7 cellular contexts compared by ENCODE assay signal in the genomic region with DNA sequence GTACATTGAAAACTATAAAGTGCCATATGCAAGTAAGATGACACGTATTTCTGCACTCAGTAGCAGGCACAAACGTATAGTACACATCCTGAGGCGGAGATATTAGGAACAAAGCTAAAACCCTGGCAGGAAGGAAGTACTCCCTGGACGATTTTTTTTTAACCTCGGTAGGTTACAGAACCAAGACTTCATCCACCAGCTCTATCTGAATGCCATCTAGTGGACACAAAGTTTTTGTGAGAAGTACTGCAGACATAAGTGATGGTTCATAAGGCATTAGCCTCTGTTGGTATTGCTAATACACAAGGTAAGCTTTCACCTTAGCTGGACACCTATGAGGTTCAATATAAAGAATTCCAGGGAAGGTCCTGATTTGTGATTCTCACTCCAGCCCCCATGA.
DNase-seq lines count a peak whose midpoint lies in the region; ATAC-seq and TF ChIP-seq lines count a peak whose summit lies in the region.

No MANE protein-coding gene starts in this region.

- no peaks in the 10 kb centered on the region for H3K9me3 Mint-ChIP-seq in type B pancreatic cell

- peaks cover 6% of the 10 kb centered on the region for H3K27me3 Mint-ChIP-seq in type B pancreatic cell

- H3K27ac ChIP-seq in RWPE2 (ENCODE audit: poor library complexity, severe bottlenecking) = no peak overlapping the region
- H3K27ac ChIP-seq in heart right ventricle = no peak overlapping the region

- H3K4me3 Mint-ChIP-seq in type B pancreatic cell = no peak overlapping the region

- H3K27ac Mint-ChIP-seq in type B pancreatic cell = no peak overlapping the region

- no peaks in the 10 kb centered on the region for H3K4me1 ChIP-seq in RWPE2 (ENCODE audit: insufficient read depth, poor library complexity, severe bottlenecking)
- H3K4me1 ChIP-seq in heart right ventricle = peaks cover 0 to 14% (median 5%) of the 10 kb centered on the region in 9 donors

- intact Hi-C loops in heart right ventricle (cut with DNase I) = loop anchor here in 6 of 10 donors (2.0 to 5.0 kb wide), 5 partner anchors 41 to 94 kb away; partner anchors contain the start of gene CCDC196 (in 1 of the 6)

- no peaks in the 10 kb centered on the region for H3K27me3 ChIP-seq in GM06990 (replicated peaks; ENCODE audit: control insufficient read depth, insufficient read depth, low read length)
- no peaks in the 10 kb centered on the region for H3K27me3 ChIP-seq in RWPE2 (ENCODE audit: insufficient read depth, poor library complexity, severe bottlenecking)
- H3K27me3 ChIP-seq in heart right ventricle = no peaks in the 10 kb centered on the region

- H3K36me3 ChIP-seq in GM06990 (ENCODE audit: control insufficient read depth, insufficient read depth, low read length) (no peaks in the 10 kb centered on the region), RWPE2 (ENCODE audit: low read depth) (no peaks in the 10 kb centered on the region), heart right ventricle (no peaks in the 10 kb centered on the region)

- ATAC-seq in HG03439 (IDR thresholded peaks at IDR 0.05; ENCODE audit: unreplicated experiment) = peak; percentile 53
- peak; percentile 87 for ATAC-seq in RWPE2 (ENCODE audit: low read depth)
- peak in 6 of 8 donors; percentile 20 to 69 (median 60) for ATAC-seq in heart right ventricle
- no peak for ATAC-seq in GM21786 (IDR thresholded peaks at IDR 0.05; ENCODE audit: unreplicated experiment)
- no peak for ATAC-seq in omental fat pad (ENCODE audit: low FRiP score)

- no peak overlapping the region for H3K4me3 ChIP-seq in GM06990 (replicated peaks; ENCODE audit: low read depth, low read length)
- no peak overlapping the region for H3K4me3 ChIP-seq in RWPE2 (ENCODE audit: severe bottlenecking)
- no peak overlapping the region for H3K4me3 ChIP-seq in heart right ventricle

- H3K4me1 Mint-ChIP-seq in type B pancreatic cell (ENCODE audit: unreplicated experiment) = no peaks in the 10 kb centered on the region

- DNase-seq in GM06990 (ENCODE audit: extremely low read depth, insufficient read length) (peak; percentile 8), RWPE2 (ENCODE audit: low spot score) (no peak), heart right ventricle (no peak), type B pancreatic cell (ENCODE audit: extremely low spot score, unreplicated experiment) (no peak), omental fat pad (ENCODE audit: low spot score) (no peak)

- TF ChIP-seq CTCF in GM06990 (IDR thresholded peaks at IDR 0.05; ENCODE audit: insufficient read depth, low read length, poor library complexity, severe bottlenecking) = peak; percentile 53
- TF ChIP-seq CTCF in RWPE2 (IDR thresholded peaks at IDR 0.05; ENCODE audit: poor library complexity, severe bottlenecking) = peak; percentile 80
- peak in 7 of 9 donors; percentile 33 to 60 (median 45) for TF ChIP-seq CTCF in heart right ventricle (IDR thresholded peaks at IDR 0.05)
- peak; percentile 65 for TF ChIP-seq CTCF in type B pancreatic cell (conservative IDR thresholded peaks at IDR 0.05)
- no peak for TF ChIP-seq CTCF in omental fat pad (IDR thresholded peaks at IDR 0.05)

- H3K9me3 ChIP-seq in RWPE2 (ENCODE audit: severe bottlenecking) (no peaks in the 10 kb centered on the region), heart right ventricle (no peaks in the 10 kb centered on the region)

- 21 to 31% methylated on average over 5 of the region's 5 CpGs for WGBS in heart right ventricle, 2 donors

- H3K36me3 Mint-ChIP-seq in type B pancreatic cell = no peaks in the 10 kb centered on the region

Comparison
In these comparisons a context has a peak if more than half of its experiments do, and no peak if none do; other contexts are left out.
1. CTCF ChIP-seq: peak in GM06990 (single experiment), RWPE2 (single experiment), heart right ventricle (7 of 9) and type B pancreatic cell (single experiment); none in omental fat pad (0 of 3).
2. ATAC-seq: peak in HG03439 (single experiment), RWPE2 (single experiment) and heart right ventricle (6 of 8); none in GM21786 (single experiment) and omental fat pad (single experiment).